In genomic region chr2:156345582-156345981, GRCh38 we compare ENCODE assay signal across 22 cellular contexts. TPM values are rescaled to one million over a fixed set of nuclear protein-coding genes. Genes with fewer than 3 reads are reported as not detected.
DNase-seq lines count a peak whose midpoint lies in the region; ATAC-seq and TF ChIP-seq lines count a peak whose summit lies in the region.
"Had no signal": no experiment of that assay in that cellular context is flagged by ENCODE, and none has a peak within 500 bp of the region (broad histone marks: within the 10 kb centered on the region; RNA-seq: fewer than 3 reads in every experiment).

No MANE protein-coding gene starts in this region.

- H3K79me2 ChIP-seq in neural progenitor cell (ENCODE audit: low read depth) (no peaks in the 10 kb centered on the region), hepatocyte (peaks cover under 1% of the 10 kb centered on the region)

- H3K4me1 ChIP-seq in neural progenitor cell = peaks cover 10% of the 10 kb centered on the region
- H3K4me1 ChIP-seq in hepatocyte (ENCODE audit: insufficient read depth) = peaks cover 3% of the 10 kb centered on the region

- WGBS in hepatocyte (ENCODE audit: low lambda C conversion rate, missing lambda C conversion rate) = 78% methylated on average over 3 of the region's 3 CpGs

- H3K4me3 ChIP-seq in neural progenitor cell = no peak overlapping the region
- H3K4me3 ChIP-seq in hepatocyte = no peak overlapping the region

- H3F3A ChIP-seq in neural progenitor cell (ENCODE audit: low read depth) = peaks cover 11% of the 10 kb centered on the region

- H3K27ac ChIP-seq in neural progenitor cell (no peak overlapping the region), hepatocyte (no peak overlapping the region)
- H3K27ac ChIP-seq: RWPE1 had no signal

- no peaks in the 10 kb centered on the region for H3K9me3 ChIP-seq in neural progenitor cell (ENCODE audit: low read depth)
- no peaks in the 10 kb centered on the region for H3K9me3 ChIP-seq in hepatocyte (ENCODE audit: low read depth)

- no peak overlapping the region for H3K9ac ChIP-seq in neural progenitor cell

- no peak for ATAC-seq in stimulated activated naive CD8-positive, alpha-beta T cell treated with anti-CD3 and anti-CD28 coated beads, Interleukin-15, Interleukin-2, amounts not matched to agents 100 U/mL and 50 U/mL, for 24 hours
- ATAC-seq in activated naive CD8-positive, alpha-beta T cell treated with anti-CD3 and anti-CD28 coated beads, Interleukin-2, amount 50 U/mL, for 24 hours = no peak
- no peak for ATAC-seq in left ventricle myocardium superior
- ATAC-seq: SK-N-SH treated with all-trans-retinoic acid at 6 μM for 48 hours had no signal

- H3K36me3 Mint-ChIP-seq in stimulated activated naive CD8-positive, alpha-beta T cell treated with anti-CD3 and anti-CD28 coated beads, Interleukin-15, Interleukin-2, amounts not matched to agents 100 ng/mL and 50 ng/mL, for 24 hours (ENCODE audit: low read depth) = no peaks in the 10 kb centered on the region
- H3K36me3 Mint-ChIP-seq in activated naive CD8-positive, alpha-beta T cell treated with anti-CD3 and anti-CD28 coated beads, Interleukin-2, amount 50 U/mL, for 24 hours (ENCODE audit: low read depth) = peaks cover 3% of the 10 kb centered on the region
- H3K36me3 Mint-ChIP-seq in neural progenitor cell = no peaks in the 10 kb centered on the region

- H3K4me1 Mint-ChIP-seq in stimulated activated naive CD8-positive, alpha-beta T cell treated with anti-CD3 and anti-CD28 coated beads, Interleukin-15, Interleukin-2, amounts not matched to agents 100 ng/mL and 50 ng/mL, for 24 hours (ENCODE audit: low read depth) = peaks cover 35% of the 10 kb centered on the region
- H3K4me1 Mint-ChIP-seq in activated naive CD8-positive, alpha-beta T cell treated with anti-CD3 and anti-CD28 coated beads, Interleukin-2, amount 50 U/mL, for 24 hours = peaks cover 43% of the 10 kb centered on the region
- peaks cover 16% of the 10 kb centered on the region for H3K4me1 Mint-ChIP-seq in neural progenitor cell

- H4K20me1 ChIP-seq in neural progenitor cell (ENCODE audit: low read depth) (no peaks in the 10 kb centered on the region), hepatocyte (ENCODE audit: insufficient read depth, poor library complexity, severe bottlenecking) (no peaks in the 10 kb centered on the region)

- H2AFZ ChIP-seq in neural progenitor cell (replicated peaks) = no peak overlapping the region
- no peak overlapping the region for H2AFZ ChIP-seq in hepatocyte

- H3K4me2 ChIP-seq in neural progenitor cell (no peak overlapping the region), hepatocyte (no peak overlapping the region)

- H3K27me3 ChIP-seq in neural progenitor cell (peaks cover 18% of the 10 kb centered on the region), hepatocyte (no peaks in the 10 kb centered on the region)

- no peaks in the 10 kb centered on the region for H3K9me2 ChIP-seq in hepatocyte (replicated peaks; ENCODE audit: insufficient read depth)

- no peak for DNase-seq in stimulated activated naive CD8-positive, alpha-beta T cell treated with anti-CD3 and anti-CD28 coated beads, Interleukin-15, Interleukin-2, amounts not matched to agents 100 U/mL and 50 U/mL, for 24 hours
- no peak for DNase-seq in activated naive CD8-positive, alpha-beta T cell treated with anti-CD3 and anti-CD28 coated beads, Interleukin-2, amount 50 U/mL, for 24 hours
- DNase-seq in neural progenitor cell (ENCODE audit: low spot score) (peak; percentile 10), hepatocyte (ENCODE audit: low spot score) (no peak), cortex of kidney (lab: John Stamatoyannopoulos, UW) (no peak), SHP77 (lab: John Stamatoyannopoulos, UW) (no peak), left ventricle myocardium superior (no peak)
- DNase-seq: AML-193, C1 segment of cervical spinal cord, EL, GF-D8, H9, MM.1S, NCI-H1048, NCI-H1417 treated with DMSO at 0.1 percent for 48 hours, NCI-H187, NCI-H446, NCI-H526 treated with DMSO at 0.1 percent for 48 hours, SIG-M5 had no signal

- H3K27me3 Mint-ChIP-seq in stimulated activated naive CD8-positive, alpha-beta T cell treated with anti-CD3 and anti-CD28 coated beads, Interleukin-15, Interleukin-2, amounts not matched to agents 100 ng/mL and 50 ng/mL, for 24 hours = no peaks in the 10 kb centered on the region
- H3K27me3 Mint-ChIP-seq in activated naive CD8-positive, alpha-beta T cell treated with anti-CD3 and anti-CD28 coated beads, Interleukin-2, amount 50 U/mL, for 24 hours = no peaks in the 10 kb centered on the region
- peaks cover 9% of the 10 kb centered on the region for H3K27me3 Mint-ChIP-seq in neural progenitor cell (ENCODE audit: insufficient read depth, low read depth)

- peak overlapping the region; percentile 50 for H3K27ac Mint-ChIP-seq in stimulated activated naive CD8-positive, alpha-beta T cell treated with anti-CD3 and anti-CD28 coated beads, Interleukin-15, Interleukin-2, amounts not matched to agents 100 ng/mL and 50 ng/mL, for 24 hours
- H3K27ac Mint-ChIP-seq in activated naive CD8-positive, alpha-beta T cell treated with anti-CD3 and anti-CD28 coated beads, Interleukin-2, amount 50 U/mL, for 24 hours = peak overlapping the region; percentile 63
- H3K27ac Mint-ChIP-seq in neural progenitor cell = no peak overlapping the region
- H3K27ac Mint-ChIP-seq: H9 had no signal

- H3K36me3 ChIP-seq in neural progenitor cell (no peaks in the 10 kb centered on the region), hepatocyte (replicated peaks; ENCODE audit: insufficient read depth, low read depth) (no peaks in the 10 kb centered on the region)

- no peak overlapping the region for H3K4me3 Mint-ChIP-seq in stimulated activated naive CD8-positive, alpha-beta T cell treated with anti-CD3 and anti-CD28 coated beads, Interleukin-15, Interleukin-2, amounts not matched to agents 100 ng/mL and 50 ng/mL, for 24 hours
- H3K4me3 Mint-ChIP-seq in activated naive CD8-positive, alpha-beta T cell treated with anti-CD3 and anti-CD28 coated beads, Interleukin-2, amount 50 U/mL, for 24 hours = no peak overlapping the region
- no peak overlapping the region for H3K4me3 Mint-ChIP-seq in neural progenitor cell
- H3K4me3 Mint-ChIP-seq: H9 had no signal

- TF ChIP-seq CTCF in neural progenitor cell (IDR thresholded peaks at IDR 0.05) = no peak
- TF ChIP-seq CTCF in hepatocyte (IDR thresholded peaks at IDR 0.05; ENCODE audit: poor library complexity) = no peak

- intact Hi-C loops in left ventricle myocardium superior (cut with micrococcal nuclease) = loop anchor here (10.0 kb wide), 1 partner anchor 229 kb away; no protein-coding TSS in a partner anchor

- no peaks in the 10 kb centered on the region for H3K9me3 Mint-ChIP-seq in stimulated activated naive CD8-positive, alpha-beta T cell treated with anti-CD3 and anti-CD28 coated beads, Interleukin-15, Interleukin-2, amounts not matched to agents 100 ng/mL and 50 ng/mL, for 24 hours
- H3K9me3 Mint-ChIP-seq in activated naive CD8-positive, alpha-beta T cell treated with anti-CD3 and anti-CD28 coated beads, Interleukin-2, amount 50 U/mL, for 24 hours = no peaks in the 10 kb centered on the region
- no peaks in the 10 kb centered on the region for H3K9me3 Mint-ChIP-seq in neural progenitor cell

RNA-seq across cellular contexts. Expression of gene NR4A2, which starts 13.1 kb away (rescaled TPM):
- total RNA-seq in neural progenitor cell (ENCODE audit: low replicate concordance) = 0.37 and 0.56 TPM in 2 replicates
- total RNA-seq in hepatocyte = 1.7 and 2.3 TPM in 2 replicates
- polyA plus RNA-seq in hepatocyte = 4.5 and 5.8 TPM in 2 replicates
- total RNA-seq in left ventricle myocardium superior = 1.4 TPM
